In the genomic region with DNA sequence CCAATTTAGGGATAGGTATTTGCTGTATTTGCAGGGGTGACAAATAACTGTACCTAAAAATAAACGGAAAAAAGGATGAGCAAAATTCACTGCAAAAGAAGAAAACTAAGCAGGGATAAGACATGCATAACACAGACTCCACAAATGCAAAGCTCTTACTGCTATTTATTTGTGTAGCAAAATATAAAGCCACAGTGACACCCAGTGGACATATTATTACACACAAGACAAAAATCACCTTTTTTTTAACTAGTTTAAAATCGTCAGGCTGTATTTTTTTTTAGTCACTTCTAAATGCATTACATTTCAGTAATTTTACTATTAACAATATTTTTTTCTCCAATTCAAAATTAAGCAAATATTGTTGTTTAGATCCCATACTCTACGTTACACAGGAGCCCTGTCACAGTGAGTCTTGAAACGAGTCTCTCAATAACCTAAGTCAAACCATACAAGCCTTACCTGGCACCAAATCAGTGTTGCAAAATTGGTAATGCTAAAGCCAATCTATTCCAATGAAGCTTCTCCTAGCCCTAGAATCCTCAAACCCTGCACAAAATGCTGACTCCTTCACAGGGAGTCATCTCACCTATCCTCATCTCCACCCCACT, we compare ENCODE assay signal across 9 cellular contexts. TPM values are rescaled to one million over a fixed set of nuclear protein-coding genes. Genes with fewer than 3 reads are reported as not detected.
DNase-seq lines count a peak whose midpoint lies in the region; ATAC-seq, FAIRE-seq and TF ChIP-seq lines count a peak whose summit lies in the region.
"Had no signal": no experiment of that assay in that cellular context is flagged by ENCODE, and none has a peak within 500 bp of the region (broad histone marks: within the 10 kb centered on the region; RNA-seq: fewer than 3 reads in every experiment).

No MANE protein-coding gene starts in this region.

- intact Hi-C loops in upper lobe of right lung (cut with DNase I): no loop called here

- H3K36me3 ChIP-seq in GM23248 (ENCODE audit: low read depth) (no peaks in the 10 kb centered on the region; the same call in 1 of the 2 replicates), astrocyte (ENCODE audit: insufficient read depth, low read length) (no peaks in the 10 kb centered on the region), upper lobe of right lung (peaks cover 12% of the 10 kb centered on the region)

- no peak overlapping the region for H3K9ac ChIP-seq in GM23248
- H3K9ac ChIP-seq in astrocyte (ENCODE audit: low read length): no peak overlapping the region

- no peaks in the 10 kb centered on the region for H3K9me3 Mint-ChIP-seq in astrocyte (ENCODE audit: unreplicated experiment)
- H3K9me3 Mint-ChIP-seq: T-helper 1 cell treated with Interleukin-12 subunit alpha and Interleukin-12 subunit beta and Interleukin-4 antibody, amounts not matched to agents 30 μg/mL and 1 μg/mL, for 36 hours had no signal

- no peaks in the 10 kb centered on the region for H4K20me1 ChIP-seq in GM23248 (ENCODE audit: insufficient read depth)
- no peaks in the 10 kb centered on the region for H4K20me1 ChIP-seq in astrocyte (ENCODE audit: insufficient read depth, low read length)

- H3K4me3 ChIP-seq in GM23248 (no peak overlapping the region), astrocyte (ENCODE audit: insufficient read depth, low read depth, low read length) (no peak overlapping the region), upper lobe of right lung (no peak overlapping the region)

- no peaks in the 10 kb centered on the region for H3F3A ChIP-seq in GM23248 (ENCODE audit: insufficient read depth)

- H3K27ac Mint-ChIP-seq in astrocyte (ENCODE audit: unreplicated experiment): no peak overlapping the region
- H3K27ac Mint-ChIP-seq: T-helper 1 cell treated with Interleukin-12 subunit alpha and Interleukin-12 subunit beta and Interleukin-4 antibody, amounts not matched to agents 30 μg/mL and 1 μg/mL, for 36 hours had no signal

- DNase-seq in EL: peak; percentile 50
- peak; percentile 73 for DNase-seq in GM23248
- peak; percentile 60 for DNase-seq in NCI-H1694 (lab: John Stamatoyannopoulos, UW)
- no peak for DNase-seq in astrocyte (ENCODE audit: low read depth)
- DNase-seq in upper lobe of right lung: no peak
- no peak for DNase-seq in islet precursor cell

- no peaks in the 10 kb centered on the region for H3K4me1 Mint-ChIP-seq in astrocyte (ENCODE audit: low read depth, unreplicated experiment)

- in situ Hi-C loops in GM23248 (cut with MboI): loop anchor here (10.0 to 25.0 kb wide), 3 partner anchors 443 to 1685 kb away; no protein-coding TSS in a partner anchor

- FAIRE-seq in astrocyte (lab: Jason Lieb, UNC) (peak; percentile 85), islet of Langerhans (lab: Jason Lieb, UNC) (peak; percentile 100)

- no peaks in the 10 kb centered on the region for H3K9me2 ChIP-seq in GM23248 (ENCODE audit: insufficient read depth)

- H3K27me3 Mint-ChIP-seq in astrocyte (ENCODE audit: low read depth, unreplicated experiment): no peaks in the 10 kb centered on the region

- WGBS in GM23248 (ENCODE audit: low coverage in 1 of 2, low lambda C conversion rate in 2 of 2, missing lambda C conversion rate in 2 of 2), 2 experiments: 42 to 46% methylated on average over 4 of the region's 4 CpGs

- no peak overlapping the region for H3K4me3 Mint-ChIP-seq in astrocyte (ENCODE audit: unreplicated experiment)
- H3K4me3 Mint-ChIP-seq: T-helper 1 cell treated with Interleukin-12 subunit alpha and Interleukin-12 subunit beta and Interleukin-4 antibody, amounts not matched to agents 30 μg/mL and 1 μg/mL, for 36 hours had no signal

- TF ChIP-seq CTCF in astrocyte (IDR thresholded peaks at IDR 0.05; ENCODE audit: insufficient read depth, low read depth, low read length) (peak; percentile 59), upper lobe of right lung (IDR thresholded peaks at IDR 0.05) (peak; percentile 62)

- H3K79me2 ChIP-seq in GM23248 (ENCODE audit: insufficient read depth) (no peaks in the 10 kb centered on the region), astrocyte (ENCODE audit: insufficient read depth, low read length) (no peaks in the 10 kb centered on the region)

- no peaks in the 10 kb centered on the region for H3K36me3 Mint-ChIP-seq in astrocyte (ENCODE audit: low read depth, unreplicated experiment)

- H3K4me2 ChIP-seq in GM23248 (ENCODE audit: unreplicated experiment): no peak overlapping the region
- H3K4me2 ChIP-seq in astrocyte (ENCODE audit: low read length): no peak overlapping the region

- ATAC-seq in upper lobe of right lung (peak; percentile 61), GM21360 (IDR thresholded peaks at IDR 0.05; ENCODE audit: unreplicated experiment) (no peak)

- H2AFZ ChIP-seq in GM23248 (no peak overlapping the region), astrocyte (ENCODE audit: low read depth, low read length) (no peak overlapping the region)

- H3K4me1 ChIP-seq in GM23248 (ENCODE audit: insufficient read depth) (no peaks in the 10 kb centered on the region), astrocyte (ENCODE audit: insufficient read depth, low read length) (no peaks in the 10 kb centered on the region), upper lobe of right lung (no peaks in the 10 kb centered on the region)

- H3K9me3 ChIP-seq in GM23248 (ENCODE audit: low read depth): no peaks in the 10 kb centered on the region
- no peaks in the 10 kb centered on the region for H3K9me3 ChIP-seq in astrocyte (ENCODE audit: insufficient read depth, low read depth, low read length)
- H3K9me3 ChIP-seq in upper lobe of right lung: no peaks in the 10 kb centered on the region

- H3K27ac ChIP-seq in GM23248 (no peak overlapping the region), astrocyte (ENCODE audit: low read depth, low read length) (no peak overlapping the region), upper lobe of right lung (no peak overlapping the region)

- H3K27me3 ChIP-seq in GM23248 (replicated peaks; ENCODE audit: insufficient read depth) (no peaks in the 10 kb centered on the region), astrocyte (ENCODE audit: insufficient read depth, low read length) (no peaks in the 10 kb centered on the region), upper lobe of right lung (no peaks in the 10 kb centered on the region)

RNA-seq across cellular contexts. Expression of a gene that starts 23.7 kb away (rescaled TPM):
- 5.6 and 16.9 TPM in 2 replicates for total RNA-seq in GM23248 (2014; rRNA removed; shearing (Covaris generic))
- polyA plus RNA-seq in GM23248 (2016; fragmentation: Nextera tagmentation; extraction: Ambion mirVana): 8.9 and 9.9 TPM in 2 replicates
- total RNA-seq in astrocyte: 9.0 and 10.5 TPM in 2 replicates
- total RNA-seq in upper lobe of right lung: 11.1 TPM

RNA-seq across cellular contexts. Expression of a gene that starts 23.8 kb away (rescaled TPM):
- 8.3 and 10.9 TPM in 2 replicates for total RNA-seq in GM23248 (2014; rRNA removed; shearing (Covaris generic))
- polyA plus RNA-seq in GM23248 (2016; fragmentation: Nextera tagmentation; extraction: Ambion mirVana): 16.0 and 16.3 TPM in 2 replicates
- total RNA-seq in astrocyte: 1.9 and 3.5 TPM in 2 replicates
- 0.69 TPM for total RNA-seq in upper lobe of right lung

Comparison
In these comparisons a context has a peak if more than half of its experiments do, and no peak if none do; other contexts are left out.
1. DNase-seq: peak in EL (single experiment), GM23248 (single experiment) and NCI-H1694 (single experiment); none in astrocyte (single experiment), upper lobe of right lung (single experiment) and islet precursor cell (single experiment).